Comparison of ENCODE assay signal across 12 cellular contexts in genomic region chr6:56789879-56790278, GRCh38.
"Had no signal": no experiment of that assay in that cellular context is flagged by ENCODE, and none has a peak within 500 bp of the region (broad histone marks: within the 10 kb centered on the region; RNA-seq: fewer than 3 reads in every experiment).

No MANE protein-coding gene starts in this region.

- H3K36me3 Mint-ChIP-seq: activated naive CD4-positive, alpha-beta T cell treated with anti-CD3 and anti-CD28 coated beads, Interleukin-2, amount 10 ng/mL, durations not matched to agents 7 days and 5 days; stimulated activated memory B cell treated with anti-CD40 and anti-IgM and Interleukin-4, amounts not matched to agents 10 μg/mL and 1 μg/mL and 100 μg/mL, for 72 hours had no signal

- ATAC-seq: heart right ventricle; mucosa of descending colon; naive thymus-derived CD4-positive, alpha-beta T cell; stimulated activated memory B cell treated with anti-CD40 and anti-IgM and Interleukin-4, amounts not matched to agents 10 μg/mL and 1 μg/mL and 100 μg/mL, for 72 hours had no signal

- H3K4me1 Mint-ChIP-seq: activated naive CD4-positive, alpha-beta T cell treated with anti-CD3 and anti-CD28 coated beads, Interleukin-2, amount 10 ng/mL, durations not matched to agents 7 days and 5 days; naive thymus-derived CD4-positive, alpha-beta T cell; stimulated activated memory B cell treated with anti-CD40 and anti-IgM and Interleukin-4, amounts not matched to agents 10 μg/mL and 1 μg/mL and 100 μg/mL, for 72 hours had no signal

- DNase-seq: activated CD4-positive, alpha-beta T cell treated with anti-CD3 and anti-CD28 coated beads, Interleukin-2, amount 50 U/mL, for 4 hours; activated CD4-positive, CD25-positive, alpha-beta regulatory T cell treated with anti-CD3 and anti-CD28 coated beads, Interleukin-2, amount 50 U/mL, for 72 hours; activated naive CD4-positive, alpha-beta T cell treated with anti-CD3 and anti-CD28 coated beads, Interleukin-2, amount 10 ng/mL, durations not matched to agents 7 days and 5 days; esophagus squamous epithelium; heart right ventricle; mucosa of descending colon; naive thymus-derived CD4-positive, alpha-beta T cell; retina; T-helper 1 cell; T1000; thyroid gland had no signal

- H3K9me3 Mint-ChIP-seq: activated naive CD4-positive, alpha-beta T cell treated with anti-CD3 and anti-CD28 coated beads, Interleukin-2, amount 10 ng/mL, durations not matched to agents 7 days and 5 days had no signal

- H3K4me3 Mint-ChIP-seq: activated naive CD4-positive, alpha-beta T cell treated with anti-CD3 and anti-CD28 coated beads, Interleukin-2, amount 10 ng/mL, durations not matched to agents 7 days and 5 days; naive thymus-derived CD4-positive, alpha-beta T cell; stimulated activated memory B cell treated with anti-CD40 and anti-IgM and Interleukin-4, amounts not matched to agents 10 μg/mL and 1 μg/mL and 100 μg/mL, for 72 hours had no signal

- H3K27ac Mint-ChIP-seq: activated naive CD4-positive, alpha-beta T cell treated with anti-CD3 and anti-CD28 coated beads, Interleukin-2, amount 10 ng/mL, durations not matched to agents 7 days and 5 days; naive thymus-derived CD4-positive, alpha-beta T cell; stimulated activated memory B cell treated with anti-CD40 and anti-IgM and Interleukin-4, amounts not matched to agents 10 μg/mL and 1 μg/mL and 100 μg/mL, for 72 hours had no signal
